1 cellular context compared by ENCODE assay signal in the genomic region with DNA sequence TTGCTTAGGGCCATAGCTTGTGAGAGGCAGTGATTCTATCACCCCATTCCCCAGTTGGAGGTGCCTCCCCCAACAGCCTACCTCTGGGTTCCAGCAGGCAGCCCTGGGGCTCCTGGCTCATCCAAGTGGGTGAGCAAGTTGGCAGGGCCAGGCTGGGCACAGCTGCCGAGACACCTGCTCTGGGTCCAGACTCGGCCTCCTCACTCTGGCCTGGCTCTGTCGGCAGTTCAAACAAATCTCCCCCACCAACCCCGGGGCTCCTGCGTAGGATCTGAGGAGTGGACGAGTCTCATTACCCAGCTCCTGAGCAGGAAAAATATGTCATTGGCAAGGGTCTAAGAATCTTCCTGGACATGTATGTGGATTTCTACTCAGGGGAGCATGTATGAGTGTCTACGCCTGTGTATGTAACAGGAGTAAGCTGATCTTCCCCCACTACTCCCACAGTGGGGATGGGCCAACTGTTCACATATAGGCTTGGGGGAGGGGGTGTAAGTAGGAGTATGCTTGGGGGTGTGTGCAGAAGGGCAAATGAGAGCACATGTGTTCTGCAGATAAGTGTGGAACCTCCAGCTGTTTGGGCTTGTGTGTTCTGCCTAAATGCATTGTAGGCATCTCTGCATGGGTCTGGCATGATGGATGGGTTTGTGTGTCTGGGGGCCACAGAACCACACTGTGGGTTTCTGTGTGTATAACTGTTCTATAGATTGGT.
TF ChIP-seq lines count a peak whose summit lies in the region.

No MANE protein-coding gene starts in this region.

TF ChIP-seq in HepG2, 621 proteins besides CTCF, POLR2A, EP300 and RAD21 (continued from another document and continues in another):
- no peak for TF ChIP-seq ZNF703 (CRISPR knock-in tag; IDR thresholded peaks at IDR 0.05; ENCODE audit: borderline replicate concordance)
- TF ChIP-seq FOXA1 (IDR thresholded peaks at IDR 0.05): no peak
- peak; percentile 73 for TF ChIP-seq FOXA1 (CRISPR knock-in tag; IDR thresholded peaks at IDR 0.05)
- TF ChIP-seq SOX13 (IDR thresholded peaks at IDR 0.05): peak; percentile 70
- peak; percentile 6 to 99; a peak in 3 of 4 replicates for TF ChIP-seq SOX13 (CRISPR knock-in tag; conservative IDR thresholded peaks at IDR 0.05 in 1 of 2, IDR thresholded peaks at IDR 0.05 in 1 of 2)
- TF ChIP-seq, protein P1, sequence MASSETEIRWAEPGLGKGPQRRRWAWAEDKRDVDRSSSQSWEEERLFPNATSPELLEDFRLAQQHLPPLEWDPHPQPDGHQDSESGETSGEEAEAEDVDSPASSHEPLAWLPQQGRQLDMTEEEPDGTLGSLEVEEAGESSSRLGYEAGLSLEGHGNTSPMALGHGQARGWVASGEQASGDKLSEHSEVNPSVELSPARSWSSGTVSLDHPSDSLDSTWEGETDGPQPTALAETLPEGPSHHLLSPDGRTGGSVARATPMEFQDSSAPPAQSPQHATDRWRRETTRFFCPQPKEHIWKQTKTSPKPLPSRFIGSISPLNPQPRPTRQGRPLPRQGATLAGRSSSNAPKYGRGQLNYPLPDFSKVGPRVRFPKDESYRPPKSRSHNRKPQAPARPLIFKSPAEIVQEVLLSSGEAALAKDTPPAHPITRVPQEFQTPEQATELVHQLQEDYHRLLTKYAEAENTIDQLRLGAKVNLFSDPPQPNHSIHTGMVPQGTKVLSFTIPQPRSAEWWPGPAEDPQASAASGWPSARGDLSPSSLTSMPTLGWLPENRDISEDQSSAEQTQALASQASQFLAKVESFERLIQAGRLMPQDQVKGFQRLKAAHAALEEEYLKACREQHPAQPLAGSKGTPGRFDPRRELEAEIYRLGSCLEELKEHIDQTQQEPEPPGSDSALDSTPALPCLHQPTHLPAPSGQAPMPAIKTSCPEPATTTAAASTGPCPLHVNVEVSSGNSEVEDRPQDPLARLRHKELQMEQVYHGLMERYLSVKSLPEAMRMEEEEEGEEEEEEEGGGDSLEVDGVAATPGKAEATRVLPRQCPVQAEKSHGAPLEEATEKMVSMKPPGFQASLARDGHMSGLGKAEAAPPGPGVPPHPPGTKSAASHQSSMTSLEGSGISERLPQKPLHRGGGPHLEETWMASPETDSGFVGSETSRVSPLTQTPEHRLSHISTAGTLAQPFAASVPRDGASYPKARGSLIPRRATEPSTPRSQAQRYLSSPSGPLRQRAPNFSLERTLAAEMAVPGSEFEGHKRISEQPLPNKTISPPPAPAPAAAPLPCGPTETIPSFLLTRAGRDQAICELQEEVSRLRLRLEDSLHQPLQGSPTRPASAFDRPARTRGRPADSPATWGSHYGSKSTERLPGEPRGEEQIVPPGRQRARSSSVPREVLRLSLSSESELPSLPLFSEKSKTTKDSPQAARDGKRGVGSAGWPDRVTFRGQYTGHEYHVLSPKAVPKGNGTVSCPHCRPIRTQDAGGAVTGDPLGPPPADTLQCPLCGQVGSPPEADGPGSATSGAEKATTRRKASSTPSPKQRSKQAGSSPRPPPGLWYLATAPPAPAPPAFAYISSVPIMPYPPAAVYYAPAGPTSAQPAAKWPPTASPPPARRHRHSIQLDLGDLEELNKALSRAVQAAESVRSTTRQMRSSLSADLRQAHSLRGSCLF (CRISPR knock-in tag; IDR thresholded peaks at IDR 0.05; ENCODE audit: borderline replicate concordance): peak; percentile 61; the same call in 1 of the 2 replicates
- no peak; the same call in none of the 2 replicates for TF ChIP-seq ZNF7 (CRISPR knock-in tag; IDR thresholded peaks at IDR 0.05)
- no peak for TF ChIP-seq ADNP (CRISPR knock-in tag; IDR thresholded peaks at IDR 0.05)
- TF ChIP-seq, protein P2, sequence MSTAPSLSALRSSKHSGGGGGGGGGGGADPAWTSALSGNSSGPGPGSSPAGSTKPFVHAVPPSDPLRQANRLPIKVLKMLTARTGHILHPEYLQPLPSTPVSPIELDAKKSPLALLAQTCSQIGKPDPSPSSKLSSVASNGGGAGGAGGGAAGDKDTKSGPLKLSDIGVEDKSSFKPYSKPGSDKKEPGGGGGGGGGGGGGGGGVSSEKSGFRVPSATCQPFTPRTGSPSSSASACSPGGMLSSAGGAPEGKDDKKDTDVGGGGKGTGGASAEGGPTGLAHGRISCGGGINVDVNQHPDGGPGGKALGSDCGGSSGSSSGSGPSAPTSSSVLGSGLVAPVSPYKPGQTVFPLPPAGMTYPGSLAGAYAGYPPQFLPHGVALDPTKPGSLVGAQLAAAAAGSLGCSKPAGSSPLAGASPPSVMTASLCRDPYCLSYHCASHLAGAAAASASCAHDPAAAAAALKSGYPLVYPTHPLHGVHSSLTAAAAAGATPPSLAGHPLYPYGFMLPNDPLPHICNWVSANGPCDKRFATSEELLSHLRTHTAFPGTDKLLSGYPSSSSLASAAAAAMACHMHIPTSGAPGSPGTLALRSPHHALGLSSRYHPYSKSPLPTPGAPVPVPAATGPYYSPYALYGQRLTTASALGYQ (CRISPR knock-in tag; IDR thresholded peaks at IDR 0.05): no peak
- TF ChIP-seq, protein P3, sequence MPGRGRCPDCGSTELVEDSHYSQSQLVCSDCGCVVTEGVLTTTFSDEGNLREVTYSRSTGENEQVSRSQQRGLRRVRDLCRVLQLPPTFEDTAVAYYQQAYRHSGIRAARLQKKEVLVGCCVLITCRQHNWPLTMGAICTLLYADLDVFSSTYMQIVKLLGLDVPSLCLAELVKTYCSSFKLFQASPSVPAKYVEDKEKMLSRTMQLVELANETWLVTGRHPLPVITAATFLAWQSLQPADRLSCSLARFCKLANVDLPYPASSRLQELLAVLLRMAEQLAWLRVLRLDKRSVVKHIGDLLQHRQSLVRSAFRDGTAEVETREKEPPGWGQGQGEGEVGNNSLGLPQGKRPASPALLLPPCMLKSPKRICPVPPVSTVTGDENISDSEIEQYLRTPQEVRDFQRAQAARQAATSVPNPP (CRISPR knock-in tag; IDR thresholded peaks at IDR 0.05): no peak
- no peak for TF ChIP-seq ZNF10 (CRISPR knock-in tag; IDR thresholded peaks at IDR 0.05; ENCODE audit: borderline replicate concordance, low read depth)
- no peak for TF ChIP-seq ZNF629 (CRISPR knock-in tag; conservative IDR thresholded peaks at IDR 0.05)
- no peak for TF ChIP-seq KLF13 (CRISPR knock-in tag; IDR thresholded peaks at IDR 0.05)
- TF ChIP-seq EZH2 (conservative IDR thresholded peaks at IDR 0.05; ENCODE audit: low read depth, low read length): no peak
- TF ChIP-seq ZNF337 (CRISPR knock-in tag; IDR thresholded peaks at IDR 0.05; ENCODE audit: borderline replicate concordance, low read depth): no peak
- TF ChIP-seq, protein P4, sequence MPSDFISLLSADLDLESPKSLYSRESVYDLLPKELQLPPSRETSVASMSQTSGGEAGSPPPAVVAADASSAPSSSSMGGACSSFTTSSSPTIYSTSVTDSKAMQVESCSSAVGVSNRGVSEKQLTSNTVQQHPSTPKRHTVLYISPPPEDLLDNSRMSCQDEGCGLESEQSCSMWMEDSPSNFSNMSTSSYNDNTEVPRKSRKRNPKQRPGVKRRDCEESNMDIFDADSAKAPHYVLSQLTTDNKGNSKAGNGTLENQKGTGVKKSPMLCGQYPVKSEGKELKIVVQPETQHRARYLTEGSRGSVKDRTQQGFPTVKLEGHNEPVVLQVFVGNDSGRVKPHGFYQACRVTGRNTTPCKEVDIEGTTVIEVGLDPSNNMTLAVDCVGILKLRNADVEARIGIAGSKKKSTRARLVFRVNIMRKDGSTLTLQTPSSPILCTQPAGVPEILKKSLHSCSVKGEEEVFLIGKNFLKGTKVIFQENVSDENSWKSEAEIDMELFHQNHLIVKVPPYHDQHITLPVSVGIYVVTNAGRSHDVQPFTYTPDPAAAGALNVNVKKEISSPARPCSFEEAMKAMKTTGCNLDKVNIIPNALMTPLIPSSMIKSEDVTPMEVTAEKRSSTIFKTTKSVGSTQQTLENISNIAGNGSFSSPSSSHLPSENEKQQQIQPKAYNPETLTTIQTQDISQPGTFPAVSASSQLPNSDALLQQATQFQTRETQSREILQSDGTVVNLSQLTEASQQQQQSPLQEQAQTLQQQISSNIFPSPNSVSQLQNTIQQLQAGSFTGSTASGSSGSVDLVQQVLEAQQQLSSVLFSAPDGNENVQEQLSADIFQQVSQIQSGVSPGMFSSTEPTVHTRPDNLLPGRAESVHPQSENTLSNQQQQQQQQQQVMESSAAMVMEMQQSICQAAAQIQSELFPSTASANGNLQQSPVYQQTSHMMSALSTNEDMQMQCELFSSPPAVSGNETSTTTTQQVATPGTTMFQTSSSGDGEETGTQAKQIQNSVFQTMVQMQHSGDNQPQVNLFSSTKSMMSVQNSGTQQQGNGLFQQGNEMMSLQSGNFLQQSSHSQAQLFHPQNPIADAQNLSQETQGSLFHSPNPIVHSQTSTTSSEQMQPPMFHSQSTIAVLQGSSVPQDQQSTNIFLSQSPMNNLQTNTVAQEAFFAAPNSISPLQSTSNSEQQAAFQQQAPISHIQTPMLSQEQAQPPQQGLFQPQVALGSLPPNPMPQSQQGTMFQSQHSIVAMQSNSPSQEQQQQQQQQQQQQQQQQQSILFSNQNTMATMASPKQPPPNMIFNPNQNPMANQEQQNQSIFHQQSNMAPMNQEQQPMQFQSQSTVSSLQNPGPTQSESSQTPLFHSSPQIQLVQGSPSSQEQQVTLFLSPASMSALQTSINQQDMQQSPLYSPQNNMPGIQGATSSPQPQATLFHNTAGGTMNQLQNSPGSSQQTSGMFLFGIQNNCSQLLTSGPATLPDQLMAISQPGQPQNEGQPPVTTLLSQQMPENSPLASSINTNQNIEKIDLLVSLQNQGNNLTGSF (CRISPR knock-in tag; IDR thresholded peaks at IDR 0.05): no peak
- TF ChIP-seq ZBTB7A (CRISPR knock-in tag; IDR thresholded peaks at IDR 0.05): no peak
- no peak for TF ChIP-seq ZNF263 (CRISPR knock-in tag; IDR thresholded peaks at IDR 0.05)
- TF ChIP-seq, protein P5, sequence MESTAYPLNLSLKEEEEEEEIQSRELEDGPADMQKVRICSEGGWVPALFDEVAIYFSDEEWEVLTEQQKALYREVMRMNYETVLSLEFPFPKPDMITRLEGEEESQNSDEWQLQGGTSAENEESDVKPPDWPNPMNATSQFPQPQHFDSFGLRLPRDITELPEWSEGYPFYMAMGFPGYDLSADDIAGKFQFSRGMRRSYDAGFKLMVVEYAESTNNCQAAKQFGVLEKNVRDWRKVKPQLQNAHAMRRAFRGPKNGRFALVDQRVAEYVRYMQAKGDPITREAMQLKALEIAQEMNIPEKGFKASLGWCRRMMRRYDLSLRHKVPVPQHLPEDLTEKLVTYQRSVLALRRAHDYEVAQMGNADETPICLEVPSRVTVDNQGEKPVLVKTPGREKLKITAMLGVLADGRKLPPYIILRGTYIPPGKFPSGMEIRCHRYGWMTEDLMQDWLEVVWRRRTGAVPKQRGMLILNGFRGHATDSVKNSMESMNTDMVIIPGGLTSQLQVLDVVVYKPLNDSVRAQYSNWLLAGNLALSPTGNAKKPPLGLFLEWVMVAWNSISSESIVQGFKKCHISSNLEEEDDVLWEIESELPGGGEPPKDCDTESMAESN (CRISPR knock-in tag; conservative IDR thresholded peaks at IDR 0.05): peak; percentile 78
- 0 out of 2 replicates have a peak, but pooled peaks have one; percentile 22 for TF ChIP-seq MYNN (CRISPR knock-in tag; IDR thresholded peaks at IDR 0.05; ENCODE audit: low read depth)
- TF ChIP-seq ZKSCAN1 (IDR thresholded peaks at IDR 0.05; ENCODE audit: low read length): peak; percentile 59; the same call in 1 of the 2 replicates
- TF ChIP-seq, protein P6, sequence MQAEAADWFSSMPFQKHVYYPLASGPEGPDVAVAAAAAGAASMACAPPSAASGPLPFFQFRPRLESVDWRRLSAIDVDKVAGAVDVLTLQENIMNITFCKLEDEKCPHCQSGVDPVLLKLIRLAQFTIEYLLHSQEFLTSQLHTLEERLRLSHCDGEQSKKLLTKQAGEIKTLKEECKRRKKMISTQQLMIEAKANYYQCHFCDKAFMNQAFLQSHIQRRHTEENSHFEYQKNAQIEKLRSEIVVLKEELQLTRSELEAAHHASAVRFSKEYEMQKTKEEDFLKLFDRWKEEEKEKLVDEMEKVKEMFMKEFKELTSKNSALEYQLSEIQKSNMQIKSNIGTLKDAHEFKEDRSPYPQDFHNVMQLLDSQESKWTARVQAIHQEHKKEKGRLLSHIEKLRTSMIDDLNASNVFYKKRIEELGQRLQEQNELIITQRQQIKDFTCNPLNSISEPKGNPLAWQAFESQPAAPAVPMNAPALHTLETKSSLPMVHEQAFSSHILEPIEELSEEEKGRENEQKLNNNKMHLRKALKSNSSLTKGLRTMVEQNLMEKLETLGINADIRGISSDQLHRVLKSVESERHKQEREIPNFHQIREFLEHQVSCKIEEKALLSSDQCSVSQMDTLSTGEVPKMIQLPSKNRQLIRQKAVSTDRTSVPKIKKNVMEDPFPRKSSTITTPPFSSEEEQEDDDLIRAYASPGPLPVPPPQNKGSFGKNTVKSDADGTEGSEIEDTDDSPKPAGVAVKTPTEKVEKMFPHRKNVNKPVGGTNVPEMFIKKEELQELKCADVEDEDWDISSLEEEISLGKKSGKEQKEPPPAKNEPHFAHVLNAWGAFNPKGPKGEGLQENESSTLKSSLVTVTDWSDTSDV (CRISPR knock-in tag; IDR thresholded peaks at IDR 0.05): peak; percentile 59; the same call in 1 of the 2 replicates
- peak; percentile 24; the same call in 1 of the 2 replicates for TF ChIP-seq DR1 (CRISPR knock-in tag; IDR thresholded peaks at IDR 0.05)
- TF ChIP-seq MTF2 (CRISPR knock-in tag; IDR thresholded peaks at IDR 0.05; ENCODE audit: borderline replicate concordance): no peak
- 0 out of 2 replicates have a peak, but pooled peaks have one; percentile 3 for TF ChIP-seq ZSCAN12 (CRISPR knock-in tag; IDR thresholded peaks at IDR 0.05)
- no peak for TF ChIP-seq NCOA5 (CRISPR knock-in tag; IDR thresholded peaks at IDR 0.05)
- TF ChIP-seq, protein P7, sequence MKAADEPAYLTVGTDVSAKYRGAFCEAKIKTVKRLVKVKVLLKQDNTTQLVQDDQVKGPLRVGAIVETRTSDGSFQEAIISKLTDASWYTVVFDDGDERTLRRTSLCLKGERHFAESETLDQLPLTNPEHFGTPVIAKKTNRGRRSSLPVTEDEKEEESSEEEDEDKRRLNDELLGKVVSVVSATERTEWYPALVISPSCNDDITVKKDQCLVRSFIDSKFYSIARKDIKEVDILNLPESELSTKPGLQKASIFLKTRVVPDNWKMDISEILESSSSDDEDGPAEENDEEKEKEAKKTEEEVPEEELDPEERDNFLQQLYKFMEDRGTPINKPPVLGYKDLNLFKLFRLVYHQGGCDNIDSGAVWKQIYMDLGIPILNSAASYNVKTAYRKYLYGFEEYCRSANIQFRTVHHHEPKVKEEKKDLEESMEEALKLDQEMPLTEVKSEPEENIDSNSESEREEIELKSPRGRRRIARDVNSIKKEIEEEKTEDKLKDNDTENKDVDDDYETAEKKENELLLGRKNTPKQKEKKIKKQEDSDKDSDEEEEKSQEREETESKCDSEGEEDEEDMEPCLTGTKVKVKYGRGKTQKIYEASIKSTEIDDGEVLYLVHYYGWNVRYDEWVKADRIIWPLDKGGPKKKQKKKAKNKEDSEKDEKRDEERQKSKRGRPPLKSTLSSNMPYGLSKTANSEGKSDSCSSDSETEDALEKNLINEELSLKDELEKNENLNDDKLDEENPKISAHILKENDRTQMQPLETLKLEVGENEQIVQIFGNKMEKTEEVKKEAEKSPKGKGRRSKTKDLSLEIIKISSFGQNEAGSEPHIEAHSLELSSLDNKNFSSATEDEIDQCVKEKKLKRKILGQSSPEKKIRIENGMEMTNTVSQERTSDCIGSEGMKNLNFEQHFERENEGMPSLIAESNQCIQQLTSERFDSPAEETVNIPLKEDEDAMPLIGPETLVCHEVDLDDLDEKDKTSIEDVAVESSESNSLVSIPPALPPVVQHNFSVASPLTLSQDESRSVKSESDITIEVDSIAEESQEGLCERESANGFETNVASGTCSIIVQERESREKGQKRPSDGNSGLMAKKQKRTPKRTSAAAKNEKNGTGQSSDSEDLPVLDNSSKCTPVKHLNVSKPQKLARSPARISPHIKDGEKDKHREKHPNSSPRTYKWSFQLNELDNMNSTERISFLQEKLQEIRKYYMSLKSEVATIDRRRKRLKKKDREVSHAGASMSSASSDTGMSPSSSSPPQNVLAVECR (CRISPR knock-in tag; IDR thresholded peaks at IDR 0.05; ENCODE audit: borderline replicate concordance): peak; percentile 44
